In the genomic region with DNA sequence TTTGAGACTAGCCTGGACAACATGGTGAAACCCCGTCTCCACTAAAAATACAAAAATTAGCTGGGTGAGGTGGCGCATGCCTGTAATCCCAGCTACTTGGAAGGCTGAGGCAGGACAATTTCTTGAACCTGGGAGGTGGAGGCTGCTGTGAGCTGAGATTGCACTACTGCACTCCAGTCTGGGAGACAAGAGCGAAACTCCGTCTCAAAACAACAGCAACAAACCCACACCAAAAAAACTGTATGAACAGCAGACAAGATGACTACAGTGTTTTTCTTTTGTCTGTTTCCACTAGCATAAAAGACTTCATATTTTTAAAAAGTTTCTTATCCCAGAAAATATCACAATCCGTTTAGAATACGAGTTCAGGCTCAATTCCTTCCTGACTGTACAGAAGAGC, we compare ENCODE assay signal across 8 cellular contexts. TPM values are rescaled to one million over a fixed set of nuclear protein-coding genes. Genes with fewer than 3 reads are reported as not detected.
DNase-seq lines count a peak whose midpoint lies in the region; ATAC-seq and TF ChIP-seq lines count a peak whose summit lies in the region.
"Not testable (repeated sequence)": the region's sequence is repeated elsewhere in the genome, so short reads cannot be mapped to it uniquely, and the experiment has no call there.

No MANE protein-coding gene starts in this region.

- H3K4me3 Mint-ChIP-seq in HFFc6 (peak overlapping the region; percentile 95), nephron progenitor cell (peak overlapping the region; percentile 90)
- H3K4me3 Mint-ChIP-seq in activated T-helper 17 cell treated with anti-CD3 and anti-CD28 coated beads, Interleukin-2, amount 50 U/mL, for 72 hours: peak overlapping the region; percentile 89
- H3K4me3 Mint-ChIP-seq in dendritic cell treated with granulocyte-macrophage colony-stimulating factor and Interleukin-4, amounts not matched to agents 40 ng/mL and 50 ng/mL, for 4 days: not testable (repeated sequence)

- H3K27ac Mint-ChIP-seq in HFFc6: peak overlapping the region; percentile 100
- H3K27ac Mint-ChIP-seq in activated T-helper 17 cell treated with anti-CD3 and anti-CD28 coated beads, Interleukin-2, amount 50 U/mL, for 72 hours: peak overlapping the region; percentile 97
- peak overlapping the region; percentile 100 for H3K27ac Mint-ChIP-seq in dendritic cell treated with granulocyte-macrophage colony-stimulating factor and Interleukin-4, amounts not matched to agents 40 ng/mL and 50 ng/mL, for 4 days
- H3K27ac Mint-ChIP-seq in nephron progenitor cell: peak overlapping the region; percentile 100

- not testable (repeated sequence) for H3K27me3 ChIP-seq in AG04450 (ENCODE audit: control insufficient read depth, insufficient read depth, low read length); hepatocyte; stomach

- WGBS in hepatocyte (ENCODE audit: low lambda C conversion rate, missing lambda C conversion rate): 79% methylated on average over 6 of the region's 6 CpGs
- 89 to 93% (median 90%) methylated on average over 6 of the region's 6 CpGs for WGBS in stomach, 5 donors

- peaks cover 12% of the 10 kb centered on the region for H3K36me3 Mint-ChIP-seq in HFFc6 (ENCODE audit: low read depth)
- H3K36me3 Mint-ChIP-seq in activated T-helper 17 cell treated with anti-CD3 and anti-CD28 coated beads, Interleukin-2, amount 50 U/mL, for 72 hours (ENCODE audit: low read depth): peaks cover 11% of the 10 kb centered on the region
- H3K36me3 Mint-ChIP-seq in dendritic cell treated with granulocyte-macrophage colony-stimulating factor and Interleukin-4, amounts not matched to agents 40 ng/mL and 50 ng/mL, for 4 days (ENCODE audit: low read depth): peaks cover 19% of the 10 kb centered on the region
- H3K36me3 Mint-ChIP-seq in nephron progenitor cell (ENCODE audit: low read depth): peaks cover 12% of the 10 kb centered on the region

- not testable (repeated sequence) for H3K36me3 ChIP-seq in hepatocyte (replicated peaks; ENCODE audit: insufficient read depth, low read depth); stomach

- ATAC-seq in activated T-helper 17 cell treated with anti-CD3 and anti-CD28 coated beads, Interleukin-2, amount 50 U/mL, for 72 hours (replicated peaks): not testable (repeated sequence)

- POLR2A ChIA-PET in AG04450 (lab: Yijun Ruan, JAX): interaction anchor here (0.7 to 1.5 kb wide), 2 partner anchors 10 kb away, joined by 4 to 5 read pairs; no protein-coding TSS in a partner anchor

- H3K79me2 ChIP-seq in hepatocyte: not testable (repeated sequence)

- intact Hi-C loops in dendritic cell treated with granulocyte-macrophage colony-stimulating factor and Interleukin-4, amounts not matched to agents 40 ng/mL and 50 ng/mL, for 4 days (cut with micrococcal nuclease): loop anchor here (10.0 kb wide), 2 partner anchors 350 to 1580 kb away; partner anchors contain the start of genes CHAC2 and PNPT1
- intact Hi-C loops in stomach (cut with DNase I; ENCODE audit: low total_unique reads): not testable (repeated sequence)

- TF ChIP-seq EP300 in stomach (IDR thresholded peaks at IDR 0.05): not testable (repeated sequence)

- not testable (repeated sequence) for H3K9me2 ChIP-seq in hepatocyte (replicated peaks; ENCODE audit: insufficient read depth)

- peak overlapping the region; percentile 68 for H3K4me3 ChIP-seq in AG04450 (ENCODE audit: low read depth, low read length)
- peak overlapping the region; percentile 50 for H3K4me3 ChIP-seq in hepatocyte
- H3K4me3 ChIP-seq in stomach: peak overlapping the region in 3 of 4 donors; percentile 50 to 85 (median 64)

- not testable (repeated sequence) for H3K9me3 ChIP-seq in AG04450 (ENCODE audit: control insufficient read depth, insufficient read depth, low read length); hepatocyte (ENCODE audit: low read depth); stomach

- CTCF ChIA-PET in AG04450 (lab: Charles Lee): interaction anchor here (0.7 to 3.0 kb wide), 7 partner anchors 11 to 776 kb away, joined by 3 to 14 read pairs (median 5); no protein-coding TSS in a partner anchor

- H4K20me1 ChIP-seq in hepatocyte (ENCODE audit: insufficient read depth, poor library complexity, severe bottlenecking): not testable (repeated sequence)

- peak overlapping the region; percentile 69 for H3K4me2 ChIP-seq in hepatocyte

- not testable (repeated sequence) for TF ChIP-seq CTCF in AG04450 (IDR thresholded peaks at IDR 0.05; ENCODE audit: low read depth, low read length); HFFc6 (IDR thresholded peaks at IDR 0.05); hepatocyte (IDR thresholded peaks at IDR 0.05; ENCODE audit: poor library complexity); nephron progenitor cell (IDR thresholded peaks at IDR 0.05); stomach (IDR thresholded peaks at IDR 0.05)

- not testable (repeated sequence) for H3K27ac ChIP-seq in AG04450 (ENCODE audit: low read depth, low read length)
- H3K27ac ChIP-seq in hepatocyte: peak overlapping the region; percentile 100
- peak overlapping the region in 4 of 5 donors; percentile 98 to 100 (median 99) for H3K27ac ChIP-seq in stomach

- not testable (repeated sequence) for H3K4me1 ChIP-seq in hepatocyte (ENCODE audit: insufficient read depth); stomach

- TF ChIP-seq POLR2A in stomach (IDR thresholded peaks at IDR 0.05): not testable (repeated sequence)

- not testable (repeated sequence) for DNase-seq in AG04450 (ENCODE audit: low read depth, low spot score); HFFc6; hepatocyte (ENCODE audit: low spot score); nephron progenitor cell; stomach
- DNase-seq in RPMI7951 (ENCODE audit: low read depth): peak; percentile 5

- H3K4me1 Mint-ChIP-seq in HFFc6 (ENCODE audit: low read depth): peaks cover 14% of the 10 kb centered on the region
- peaks cover 16% of the 10 kb centered on the region for H3K4me1 Mint-ChIP-seq in activated T-helper 17 cell treated with anti-CD3 and anti-CD28 coated beads, Interleukin-2, amount 50 U/mL, for 72 hours
- H3K4me1 Mint-ChIP-seq in dendritic cell treated with granulocyte-macrophage colony-stimulating factor and Interleukin-4, amounts not matched to agents 40 ng/mL and 50 ng/mL, for 4 days (ENCODE audit: low read depth): not testable (repeated sequence)
- peaks cover 14% of the 10 kb centered on the region for H3K4me1 Mint-ChIP-seq in nephron progenitor cell

- H3K27me3 Mint-ChIP-seq in HFFc6 (ENCODE audit: insufficient read depth); activated T-helper 17 cell treated with anti-CD3 and anti-CD28 coated beads, Interleukin-2, amount 50 U/mL, for 72 hours; dendritic cell treated with granulocyte-macrophage colony-stimulating factor and Interleukin-4, amounts not matched to agents 40 ng/mL and 50 ng/mL, for 4 days: not testable (repeated sequence)
- H3K27me3 Mint-ChIP-seq in nephron progenitor cell (ENCODE audit: low read depth, poor library complexity): peaks cover 10% of the 10 kb centered on the region

- peak overlapping the region; percentile 85 for H2AFZ ChIP-seq in hepatocyte

- H3K9me3 Mint-ChIP-seq in HFFc6; activated T-helper 17 cell treated with anti-CD3 and anti-CD28 coated beads, Interleukin-2, amount 50 U/mL, for 72 hours: not testable (repeated sequence)
- H3K9me3 Mint-ChIP-seq in dendritic cell treated with granulocyte-macrophage colony-stimulating factor and Interleukin-4, amounts not matched to agents 40 ng/mL and 50 ng/mL, for 4 days: peaks cover 15% of the 10 kb centered on the region
- H3K9me3 Mint-ChIP-seq in nephron progenitor cell: peaks cover 13% of the 10 kb centered on the region

RNA-seq across cellular contexts. Expression of gene ACYP2, which starts 0.9 kb away (rescaled TPM):
- 6.3 and 8.1 TPM in 2 replicates for polyA plus RNA-seq in AG04450 (2011; rRNA removed)
- polyA minus RNA-seq in AG04450 (2011; rRNA and poly(A)+ RNA removed): 5.5 and 5.8 TPM in 2 replicates
- total RNA-seq in HFFc6 (2021; fragmentation: NEBNext Ultra II Directional; extraction: Animal tissue kit (Norgen Biotek cat#: 25700)): 10 to 100 TPM in 3 of 6 experiments, 1 to 10 TPM in 3; 8.6 to 15.8 (median 9.8) TPM
- total RNA-seq in RPMI7951 (2014; rRNA removed; shearing (Covaris generic)): 19.2 and 20.6 TPM in 2 replicates
- total RNA-seq in activated T-helper 17 cell treated with anti-CD3 and anti-CD28 coated beads, Interleukin-2, amount 50 U/mL, for 72 hours: 1 to 10 TPM; 7.2 to 9.7 TPM
- total RNA-seq in hepatocyte: 19.7 and 22.5 TPM in 2 replicates
- polyA plus RNA-seq in hepatocyte: 18.0 and 30.9 TPM in 2 replicates
- 10 to 100 TPM in 2 of 5 donors, 1 to 10 TPM in 3; 4.3 to 42.0 (median 8.0) TPM for total RNA-seq in stomach
- 10 to 100 TPM; 21.7 to 23.3 (median 21.7) TPM for polyA plus RNA-seq in stomach
